Comparison of ENCODE assay signal across 1 cellular context in genomic region chr3:25635038-25635437, GRCh38.
TF ChIP-seq lines count a peak whose summit lies in the region.

No MANE protein-coding gene starts in this region.

TF ChIP-seq in HepG2, 621 proteins besides CTCF, POLR2A, EP300 and RAD21:
- TF ChIP-seq, protein P1, sequence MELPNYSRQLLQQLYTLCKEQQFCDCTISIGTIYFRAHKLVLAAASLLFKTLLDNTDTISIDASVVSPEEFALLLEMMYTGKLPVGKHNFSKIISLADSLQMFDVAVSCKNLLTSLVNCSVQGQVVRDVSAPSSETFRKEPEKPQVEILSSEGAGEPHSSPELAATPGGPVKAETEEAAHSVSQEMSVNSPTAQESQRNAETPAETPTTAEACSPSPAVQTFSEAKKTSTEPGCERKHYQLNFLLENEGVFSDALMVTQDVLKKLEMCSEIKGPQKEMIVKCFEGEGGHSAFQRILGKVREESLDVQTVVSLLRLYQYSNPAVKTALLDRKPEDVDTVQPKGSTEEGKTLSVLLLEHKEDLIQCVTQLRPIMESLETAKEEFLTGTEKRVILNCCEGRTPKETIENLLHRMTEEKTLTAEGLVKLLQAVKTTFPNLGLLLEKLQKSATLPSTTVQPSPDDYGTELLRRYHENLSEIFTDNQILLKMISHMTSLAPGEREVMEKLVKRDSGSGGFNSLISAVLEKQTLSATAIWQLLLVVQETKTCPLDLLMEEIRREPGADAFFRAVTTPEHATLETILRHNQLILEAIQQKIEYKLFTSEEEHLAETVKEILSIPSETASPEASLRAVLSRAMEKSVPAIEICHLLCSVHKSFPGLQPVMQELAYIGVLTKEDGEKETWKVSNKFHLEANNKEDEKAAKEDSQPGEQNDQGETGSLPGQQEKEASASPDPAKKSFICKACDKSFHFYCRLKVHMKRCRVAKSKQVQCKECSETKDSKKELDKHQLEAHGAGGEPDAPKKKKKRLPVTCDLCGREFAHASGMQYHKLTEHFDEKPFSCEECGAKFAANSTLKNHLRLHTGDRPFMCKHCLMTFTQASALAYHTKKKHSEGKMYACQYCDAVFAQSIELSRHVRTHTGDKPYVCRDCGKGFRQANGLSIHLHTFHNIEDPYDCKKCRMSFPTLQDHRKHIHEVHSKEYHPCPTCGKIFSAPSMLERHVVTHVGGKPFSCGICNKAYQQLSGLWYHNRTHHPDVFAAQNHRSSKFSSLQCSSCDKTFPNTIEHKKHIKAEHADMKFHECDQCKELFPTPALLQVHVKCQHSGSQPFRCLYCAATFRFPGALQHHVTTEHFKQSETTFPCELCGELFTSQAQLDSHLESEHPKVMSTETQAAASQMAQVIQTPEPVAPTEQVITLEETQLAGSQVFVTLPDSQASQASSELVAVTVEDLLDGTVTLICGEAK (IDR thresholded peaks at IDR 0.05) = no peak
- TF ChIP-seq, protein P1 (CRISPR knock-in tag; IDR thresholded peaks at IDR 0.05) = no peak
- TF ChIP-seq ISX (CRISPR knock-in tag; conservative IDR thresholded peaks at IDR 0.05) (no peak), SIN3B (IDR thresholded peaks at IDR 0.05; ENCODE audit: low read length) (no peak), NFE2L2 (IDR thresholded peaks at IDR 0.05; ENCODE audit: low read length) (no peak), POLR2G (IDR thresholded peaks at IDR 0.05; ENCODE audit: low read depth, low read length) (no peak), NFKBIZ (CRISPR knock-in tag; IDR thresholded peaks at IDR 0.05) (no peak), ZSCAN31 (CRISPR knock-in tag; IDR thresholded peaks at IDR 0.05; ENCODE audit: low read depth) (no peak), ZNF138 (CRISPR knock-in tag; IDR thresholded peaks at IDR 0.05; ENCODE audit: low read depth) (no peak), HOXA7 (CRISPR knock-in tag; IDR thresholded peaks at IDR 0.05) (no peak), ZNF430 (CRISPR knock-in tag; IDR thresholded peaks at IDR 0.05) (no peak), NFKB2 (CRISPR knock-in tag; IDR thresholded peaks at IDR 0.05; ENCODE audit: borderline replicate concordance) (no peak), ZNF546 (CRISPR knock-in tag; conservative IDR thresholded peaks at IDR 0.05) (no peak)
- TF ChIP-seq, protein P2, sequence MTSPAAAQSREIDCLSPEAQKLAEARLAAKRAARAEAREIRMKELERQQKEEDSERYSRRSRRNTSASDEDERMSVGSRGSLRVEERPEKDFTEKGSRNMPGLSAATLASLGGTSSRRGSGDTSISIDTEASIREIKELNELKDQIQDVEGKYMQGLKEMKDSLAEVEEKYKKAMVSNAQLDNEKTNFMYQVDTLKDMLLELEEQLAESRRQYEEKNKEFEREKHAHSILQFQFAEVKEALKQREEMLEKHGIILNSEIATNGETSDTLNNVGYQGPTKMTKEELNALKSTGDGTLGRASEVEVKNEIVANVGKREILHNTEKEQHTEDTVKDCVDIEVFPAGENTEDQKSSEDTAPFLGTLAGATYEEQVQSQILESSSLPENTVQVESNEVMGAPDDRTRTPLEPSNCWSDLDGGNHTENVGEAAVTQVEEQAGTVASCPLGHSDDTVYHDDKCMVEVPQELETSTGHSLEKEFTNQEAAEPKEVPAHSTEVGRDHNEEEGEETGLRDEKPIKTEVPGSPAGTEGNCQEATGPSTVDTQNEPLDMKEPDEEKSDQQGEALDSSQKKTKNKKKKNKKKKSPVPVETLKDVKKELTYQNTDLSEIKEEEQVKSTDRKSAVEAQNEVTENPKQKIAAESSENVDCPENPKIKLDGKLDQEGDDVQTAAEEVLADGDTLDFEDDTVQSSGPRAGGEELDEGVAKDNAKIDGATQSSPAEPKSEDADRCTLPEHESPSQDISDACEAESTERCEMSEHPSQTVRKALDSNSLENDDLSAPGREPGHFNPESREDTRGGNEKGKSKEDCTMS (CRISPR knock-in tag; conservative IDR thresholded peaks at IDR 0.05) = no peak
- TF ChIP-seq, protein P3, sequence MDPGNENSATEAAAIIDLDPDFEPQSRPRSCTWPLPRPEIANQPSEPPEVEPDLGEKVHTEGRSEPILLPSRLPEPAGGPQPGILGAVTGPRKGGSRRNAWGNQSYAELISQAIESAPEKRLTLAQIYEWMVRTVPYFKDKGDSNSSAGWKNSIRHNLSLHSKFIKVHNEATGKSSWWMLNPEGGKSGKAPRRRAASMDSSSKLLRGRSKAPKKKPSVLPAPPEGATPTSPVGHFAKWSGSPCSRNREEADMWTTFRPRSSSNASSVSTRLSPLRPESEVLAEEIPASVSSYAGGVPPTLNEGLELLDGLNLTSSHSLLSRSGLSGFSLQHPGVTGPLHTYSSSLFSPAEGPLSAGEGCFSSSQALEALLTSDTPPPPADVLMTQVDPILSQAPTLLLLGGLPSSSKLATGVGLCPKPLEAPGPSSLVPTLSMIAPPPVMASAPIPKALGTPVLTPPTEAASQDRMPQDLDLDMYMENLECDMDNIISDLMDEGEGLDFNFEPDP (CRISPR knock-in tag; conservative IDR thresholded peaks at IDR 0.05) = no peak
